Comparison of ENCODE assay signal across 9 cellular contexts in genomic region chr10:132616170-132616994, GRCh38.
DNase-seq lines count a peak whose midpoint lies in the region; TF ChIP-seq lines count a peak whose summit lies in the region.
"Had no signal": no experiment of that assay in that cellular context is flagged by ENCODE, and none has a peak within 500 bp of the region (broad histone marks: within the 10 kb centered on the region; RNA-seq: fewer than 3 reads in every experiment).

No MANE protein-coding gene starts in this region.

- no peaks in the 10 kb centered on the region for H3K36me3 ChIP-seq in CD8-positive, alpha-beta memory T cell (ENCODE audit: insufficient read depth, low read length)
- H3K36me3 ChIP-seq in tibial nerve, result peaks cover 0 to 41% (median 0%) of the 10 kb centered on the region in 3 donors

- H3K27me3 Mint-ChIP-seq in CD8-positive, alpha-beta memory T cell, result peaks cover 0 to 7% of the 10 kb centered on the region in 2 donors
- H3K27me3 Mint-ChIP-seq in chondrocyte (ENCODE audit: low read depth), result no peaks in the 10 kb centered on the region

- no peak overlapping the region for H3K4me3 ChIP-seq in CD8-positive, alpha-beta memory T cell (ENCODE audit: low read length)
- H3K4me3 ChIP-seq in tibial nerve, result no peak overlapping the region

- no peak for TF ChIP-seq CTCF in chondrocyte (IDR thresholded peaks at IDR 0.05)
- TF ChIP-seq CTCF in tibial nerve (IDR thresholded peaks at IDR 0.05), result no peak

- no peak for TF ChIP-seq POLR2A in tibial nerve (IDR thresholded peaks at IDR 0.05)

- TF ChIP-seq EP300 in tibial nerve (IDR thresholded peaks at IDR 0.05), result no peak

- H3K4me1 Mint-ChIP-seq in CD8-positive, alpha-beta memory T cell, result peaks cover 15 to 32% (median 16%) of the 10 kb centered on the region in 3 donors
- H3K4me1 Mint-ChIP-seq in chondrocyte (ENCODE audit: low read depth), result peaks cover 11% of the 10 kb centered on the region

- peaks cover 11 to 37% (median 20%) of the 10 kb centered on the region in 5 donors for H3K9me3 Mint-ChIP-seq in CD8-positive, alpha-beta memory T cell
- H3K9me3 Mint-ChIP-seq in chondrocyte (ENCODE audit: low read depth), result peaks cover 12% of the 10 kb centered on the region

- DNase-seq in CD8-positive, alpha-beta memory T cell, result peak; percentile 36 to 81 (median 77)
- peak; percentile 8 to 41 for DNase-seq in activated CD8-positive, alpha-beta memory T cell treated with anti-CD3 and anti-CD28 coated beads for 1 hour (ENCODE audit: extremely low read depth in 1 of 2, low read depth in 1 of 2)
- DNase-seq in chondrocyte (ENCODE audit: low spot score) (peak; percentile 85), GF-D8 (lab: John Stamatoyannopoulos, UW) (no peak), NCI-H748 treated with DMSO at 0.1 percent for 48 hours (lab: John Stamatoyannopoulos, UW) (no peak), NCI-H1930 (lab: John Stamatoyannopoulos, UW) (no peak), tibial nerve (ENCODE audit: low spot score in 2 of 2) (no peak)
- DNase-seq in stimulated activated CD4-positive, alpha-beta T cell treated with anti-CD3 and anti-CD28 coated beads, Interleukin-4, amount 100 ng/mL, for 4 hours, result peak; percentile 25 to 43
- DNase-seq: SHP77 treated with DMSO at 0.1 percent for 48 hours had no signal

- H3K27ac ChIP-seq in CD8-positive, alpha-beta memory T cell (ENCODE audit: low read depth, low read length), result no peak overlapping the region
- H3K27ac ChIP-seq in tibial nerve, result no peak overlapping the region

- peaks cover 16% of the 10 kb centered on the region for H3K9me3 ChIP-seq in CD8-positive, alpha-beta memory T cell (ENCODE audit: low read length)
- peaks cover 0 to 24% (median 6%) of the 10 kb centered on the region in 4 donors for H3K9me3 ChIP-seq in tibial nerve

- 86 to 89% methylated on average over 30 of the region's 30 CpGs for WGBS in tibial nerve, 2 donors

- H3K27ac Mint-ChIP-seq in CD8-positive, alpha-beta memory T cell, result peak overlapping the region; percentile 28 to 97 (median 86)
- no peak overlapping the region for H3K27ac Mint-ChIP-seq in chondrocyte (ENCODE audit: unreplicated experiment)

- POLR2A ChIA-PET in CD8-positive, alpha-beta memory T cell (lab: Charles Lee), result no interaction called here

- CTCF ChIA-PET in CD8-positive, alpha-beta memory T cell (lab: Charles Lee), result no interaction called here

- H3K4me3 Mint-ChIP-seq in CD8-positive, alpha-beta memory T cell, result peak overlapping the region in 6 of 7 donors; percentile 25 to 87 (median 74)
- no peak overlapping the region for H3K4me3 Mint-ChIP-seq in chondrocyte (ENCODE audit: unreplicated experiment)

- no peaks in the 10 kb centered on the region for H3K27me3 ChIP-seq in CD8-positive, alpha-beta memory T cell (ENCODE audit: insufficient read depth, low read length, poor library complexity, severe bottlenecking)
- H3K27me3 ChIP-seq in tibial nerve, result no peaks in the 10 kb centered on the region

- H3K36me3 Mint-ChIP-seq in CD8-positive, alpha-beta memory T cell, result peaks cover 8 to 29% (median 17%) of the 10 kb centered on the region in 3 donors
- peaks cover 9% of the 10 kb centered on the region for H3K36me3 Mint-ChIP-seq in chondrocyte (ENCODE audit: low read depth)

- peaks cover 22% of the 10 kb centered on the region for H3K4me1 ChIP-seq in CD8-positive, alpha-beta memory T cell (ENCODE audit: insufficient read depth, low read length)
- no peaks in the 10 kb centered on the region for H3K4me1 ChIP-seq in tibial nerve

Comparison
In these comparisons a context has a peak if more than half of its experiments do, and no peak if none do; other contexts are left out.
1. DNase-seq: peak in CD8-positive, alpha-beta memory T cell (5 of 5), activated CD8-positive, alpha-beta memory T cell treated with anti-CD3 and anti-CD28 coated beads for 1 hour (2 of 2), chondrocyte (single experiment) and stimulated activated CD4-positive, alpha-beta T cell treated with anti-CD3 and anti-CD28 coated beads, Interleukin-4, amount 100 ng/mL, for 4 hours (2 of 2); none in GF-D8 (single experiment), NCI-H748 treated with DMSO at 0.1 percent for 48 hours (single experiment), NCI-H1930 (0 of 2) and tibial nerve (0 of 2).